ENCODE assay signal across 17 cellular contexts in genomic region chr9:127667906-127668305, GRCh38. TPM values are rescaled to one million over a fixed set of nuclear protein-coding genes. Genes with fewer than 3 reads are reported as not detected.
DNase-seq lines count a peak whose midpoint lies in the region; ATAC-seq and TF ChIP-seq lines count a peak whose summit lies in the region.
"Had no signal": no experiment of that assay in that cellular context is flagged by ENCODE, and none has a peak within 500 bp of the region (broad histone marks: within the 10 kb centered on the region; RNA-seq: fewer than 3 reads in every experiment).

No MANE protein-coding gene starts in this region.

- intact Hi-C loops in IMR-90 (cut with micrococcal nuclease): loop anchor here (5.0 kb wide), 1 partner anchor 51 kb away; no protein-coding TSS in a partner anchor

- DNase-seq in IMR-90 (no peak), adipocyte (ENCODE audit: low read depth) (no peak), tibial nerve (ENCODE audit: low spot score in 2 of 2) (no peak), cerebellar cortex (ENCODE audit: low spot score) (no peak), SIG-M5 (lab: John Stamatoyannopoulos, UW) (no peak)
- DNase-seq: ACHN; CD4-positive, CD25-positive, alpha-beta regulatory T cell; DMS79; GOT3 had no signal

- H3K36me3 ChIP-seq in IMR-90 (ENCODE audit: control insufficient read depth, insufficient read depth, low read length) (peaks cover 39% of the 10 kb centered on the region), adipocyte (ENCODE audit: control insufficient read depth, insufficient read depth, low read length, severe bottlenecking) (peaks cover 65% of the 10 kb centered on the region), tibial nerve (peaks cover 2 to 84% (median 6%) of the 10 kb centered on the region in 3 donors)

- no peak overlapping the region for H3K23ac ChIP-seq in IMR-90 (ENCODE audit: low read depth, low read length)

- H3K4me3 Mint-ChIP-seq in nephron: no peak overlapping the region
- H3K4me3 Mint-ChIP-seq: CD4-positive, CD25-positive, alpha-beta regulatory T cell had no signal

- H4K91ac ChIP-seq in IMR-90 (ENCODE audit: insufficient read depth, low read depth, low read length): no peak overlapping the region

- no peak overlapping the region for H3K56ac ChIP-seq in IMR-90 (ENCODE audit: extremely low read depth, insufficient read depth, low read length)

- peaks cover 4% of the 10 kb centered on the region; the same call in 1 of the 2 replicates for H3K9me1 ChIP-seq in IMR-90 (ENCODE audit: insufficient read depth, low read length)

- H3K79me1 ChIP-seq in IMR-90 (ENCODE audit: low read depth in 1 of 2, low read length in 2 of 2): no peaks in the 10 kb centered on the region

- H3K9me3 ChIP-seq in IMR-90 (ENCODE audit: control insufficient read depth, insufficient read depth, low read length): no peaks in the 10 kb centered on the region
- no peaks in the 10 kb centered on the region for H3K9me3 ChIP-seq in adipocyte (ENCODE audit: control insufficient read depth, low read length)
- no peaks in the 10 kb centered on the region for H3K9me3 ChIP-seq in tibial nerve
- H3K9me3 ChIP-seq: BLaER1 treated with 17β-estradiol and CSF1 and Interleukin-3, amounts not matched to agents 10 nM and 100 nM; HAP-1 had no signal

- peak overlapping the region; percentile 26 to 45 (median 31) for H3K27ac Mint-ChIP-seq in nephron
- H3K27ac Mint-ChIP-seq: CD4-positive, CD25-positive, alpha-beta regulatory T cell had no signal

- H2BK5ac ChIP-seq in IMR-90 (ENCODE audit: low read depth, low read length, poor library complexity, severe bottlenecking): no peak overlapping the region

- H3K9me3 Mint-ChIP-seq in nephron: no peaks in the 10 kb centered on the region
- H3K9me3 Mint-ChIP-seq: CD4-positive, CD25-positive, alpha-beta regulatory T cell had no signal

- in situ Hi-C loops in IMR-90 (cut with MboI; ENCODE audit: low sequenced_read_pairs): no loop called here

- no peak overlapping the region for H2AFZ ChIP-seq in IMR-90 (replicated peaks; ENCODE audit: low read length, poor library complexity)

- peaks cover 41% of the 10 kb centered on the region for H3K36me3 Mint-ChIP-seq in nephron (ENCODE audit: low read depth)

- H3K4me2 ChIP-seq in IMR-90 (ENCODE audit: low read depth, low read length): no peak overlapping the region; the same call in 1 of the 2 replicates
- H3K4me2 ChIP-seq: BLaER1 treated with 17β-estradiol and CSF1 and Interleukin-3, amounts not matched to agents 10 nM and 100 nM had no signal

- no peak overlapping the region for H2AK5ac ChIP-seq in IMR-90 (ENCODE audit: low read depth, low read length)

- H3K4me3 ChIP-seq in IMR-90 (ENCODE audit: insufficient read depth, low read depth, low read length) (no peak overlapping the region), adipocyte (ENCODE audit: low read length) (no peak overlapping the region), tibial nerve (no peak overlapping the region)
- H3K4me3 ChIP-seq: BLaER1 treated with 17β-estradiol and CSF1 and Interleukin-3, amounts not matched to agents 10 nM and 100 nM; GM12878; HAP-1 had no signal

- H3K27me3 ChIP-seq in IMR-90 (ENCODE audit: control insufficient read depth, insufficient read depth, low read length) (no peaks in the 10 kb centered on the region), adipocyte (replicated peaks; ENCODE audit: control insufficient read depth, insufficient read depth, low read length) (no peaks in the 10 kb centered on the region), tibial nerve (no peaks in the 10 kb centered on the region)
- H3K27me3 ChIP-seq: BLaER1 treated with 17β-estradiol and CSF1 and Interleukin-3, amounts not matched to agents 10 nM and 100 nM had no signal

- no peak for TF ChIP-seq CTCF in IMR-90 (conservative IDR thresholded peaks at IDR 0.05; ENCODE audit: low read depth, low read length)
- TF ChIP-seq CTCF in nephron (IDR thresholded peaks at IDR 0.05; ENCODE audit: unreplicated experiment in 3 of 3): no peak
- TF ChIP-seq CTCF in tibial nerve (IDR thresholded peaks at IDR 0.05): no peak

- peaks cover 7% of the 10 kb centered on the region; the same call in 1 of the 2 replicates for H3K4me1 ChIP-seq in IMR-90 (ENCODE audit: control insufficient read depth, insufficient read depth, low read length)
- peaks cover 29% of the 10 kb centered on the region for H3K4me1 ChIP-seq in adipocyte (ENCODE audit: control insufficient read depth, insufficient read depth, low read length)
- peaks cover 0 to 42% (median 10%) of the 10 kb centered on the region in 4 donors for H3K4me1 ChIP-seq in tibial nerve
- H3K4me1 ChIP-seq: BLaER1 treated with 17β-estradiol and CSF1 and Interleukin-3, amounts not matched to agents 10 nM and 100 nM; HAP-1 had no signal

- H4K5ac ChIP-seq in IMR-90 (ENCODE audit: low read depth, low read length): no peak overlapping the region; the same call in 1 of the 2 replicates

- no peak overlapping the region for H2AK9ac ChIP-seq in IMR-90 (replicated peaks; ENCODE audit: low read depth, low read length, poor library complexity)

- dilution Hi-C loops in IMR-90 (cut with HindIII; ENCODE audit: low sequenced_read_pairs, unreplicated experiment): no loop called here

- CTCF ChIA-PET in IMR-90 (lab: Yijun Ruan, JAX): interaction anchor here (1.0 to 1.6 kb wide), 2 partner anchors 8 to 13 kb away, joined by 3 read pairs; no protein-coding TSS in a partner anchor

- no peak overlapping the region for H2BK15ac ChIP-seq in IMR-90 (ENCODE audit: low read depth, low read length)

- no peaks in the 10 kb centered on the region for H4K20me1 ChIP-seq in IMR-90 (ENCODE audit: insufficient read depth, low read length)

- no peak overlapping the region for H4K8ac ChIP-seq in IMR-90 (ENCODE audit: low read depth in 2 of 2, low read length in 2 of 2)

- H3K4me1 Mint-ChIP-seq in nephron: peaks cover 32% of the 10 kb centered on the region
- H3K4me1 Mint-ChIP-seq: CD4-positive, CD25-positive, alpha-beta regulatory T cell had no signal

- TF ChIP-seq POLR2A in IMR-90 (IDR thresholded peaks at IDR 0.05; ENCODE audit: low read depth, low read length) (no peak), tibial nerve (IDR thresholded peaks at IDR 0.05) (no peak)

- H3K27ac ChIP-seq in IMR-90 (ENCODE audit: insufficient read depth, low read length): peak overlapping the region; percentile 24; the same call in 1 of the 2 replicates
- peak overlapping the region in 3 of 4 donors; percentile 47 to 81 (median 76) for H3K27ac ChIP-seq in tibial nerve
- H3K27ac ChIP-seq: BLaER1 treated with 17β-estradiol and CSF1 and Interleukin-3, amounts not matched to agents 10 nM and 100 nM had no signal

- no peak overlapping the region; the same call in 1 of the 2 replicates for H3K18ac ChIP-seq in IMR-90 (ENCODE audit: low read depth, low read length)

- WGBS in IMR-90 (ENCODE audit: extremely low coverage in 2 of 2, insufficient read length in 1 of 2), 2 experiments: 90% methylated on average over 9 of the region's 18 CpGs; no CpG with 5 or more reads in 1 of the 2 experiments
- WGBS in tibial nerve, 2 donors: 86 to 91% methylated on average over 17 to 18 of the region's 18 CpGs

- ATAC-seq in IMR-90 (ENCODE audit: low read depth) (no peak; the same call in 1 of the 2 replicates), HG02571 (IDR thresholded peaks at IDR 0.05; ENCODE audit: unreplicated experiment) (no peak)
- ATAC-seq: GM12878 had no signal

- TF ChIP-seq EP300 in tibial nerve (IDR thresholded peaks at IDR 0.05): no peak

- POLR2A ChIA-PET in IMR-90 (lab: Charles Lee; ENCODE audit: unreplicated experiment): no interaction called here

- TF ChIP-seq RAD21 in IMR-90 (IDR thresholded peaks at IDR 0.05; ENCODE audit: low read length): no peak

- no peak overlapping the region for H3K14ac ChIP-seq in IMR-90 (replicated peaks; ENCODE audit: low read depth, low read length)

- H3K4ac ChIP-seq in IMR-90 (ENCODE audit: low read depth, low read length): no peak overlapping the region

- no peak overlapping the region for H2BK20ac ChIP-seq in IMR-90 (ENCODE audit: low read depth, low read length)

- H3K9ac ChIP-seq in IMR-90 (ENCODE audit: low read depth, low read length): no peak overlapping the region
- peak overlapping the region; percentile 63 for H3K9ac ChIP-seq in adipocyte (ENCODE audit: low read length)
- H3K9ac ChIP-seq: BLaER1 treated with 17β-estradiol and CSF1 and Interleukin-3, amounts not matched to agents 10 nM and 100 nM had no signal

- H3K27me3 Mint-ChIP-seq in nephron (ENCODE audit: low read depth): no peaks in the 10 kb centered on the region

- H2BK120ac ChIP-seq in IMR-90 (ENCODE audit: low read depth, low read length): no peak overlapping the region

- no TSS peak for BruUV-seq in IMR-90 (replicated peaks; lab: Mats Ljungman, UMichigan)

TF ChIP-seq in IMR-90, 13 proteins besides CTCF, POLR2A, EP300 and RAD21 (continues in another document):
- TF ChIP-seq MXI1 (IDR thresholded peaks at IDR 0.05; ENCODE audit: borderline replicate concordance, low read depth, low read length): no peak
- no peak for TF ChIP-seq CEBPB (IDR thresholded peaks at IDR 0.05; ENCODE audit: low read depth, low read length)

RNA-seq across cellular contexts. Expression of gene CFAP157, which starts 38.9 kb away (rescaled TPM):
- not detected in 2 replicates for total RNA-seq in IMR-90 (2012; rRNA removed)
- polyA plus RNA-seq in IMR-90 (2012; rRNA removed): 0.04 TPM in 1 of 2 replicates, not detected in the other
- polyA plus RNA-seq in IMR-90 (2012; cell fraction: cytosol; rRNA removed): not detected in 2 replicates
- 0.34 and 0.41 TPM in 2 replicates for polyA plus RNA-seq in IMR-90 (2012; cell fraction: nucleus; rRNA removed; ENCODE audit: low replicate concordance)
- total RNA-seq in tibial nerve: 1 to 10 TPM in 1 of 4 donors, under 1 TPM in 1, not detected in 2; 0.90 to 1.2 TPM
- total RNA-seq: A172; CD4-positive, CD25-positive, alpha-beta regulatory T cell; G401; GM12878; HT1080 had no signal

RNA-seq across cellular contexts. Expression of gene PTRH1, which starts 47.6 kb away (rescaled TPM):
- total RNA-seq in IMR-90 (2012; rRNA removed) (5.4 and 8.3 TPM in 2 replicates), tibial nerve (10 to 100 TPM in 3 of 4 donors, 1 to 10 TPM in 1; 8.4 to 46.7 (median 23.7) TPM)
- 14.8 and 16.3 TPM in 2 replicates for polyA plus RNA-seq in IMR-90 (2012; rRNA removed)
- polyA plus RNA-seq in IMR-90 (2012; cell fraction: cytosol; rRNA removed): 34.6 and 35.1 TPM in 2 replicates
- 8.9 and 24.0 TPM in 2 replicates for polyA plus RNA-seq in IMR-90 (2012; cell fraction: nucleus; rRNA removed; ENCODE audit: low replicate concordance)

RNA-seq across cellular contexts. Expression of gene TTC16, which starts 48.0 kb away (rescaled TPM):
- total RNA-seq in IMR-90 (2012; rRNA removed) (not detected in 2 replicates), tibial nerve (under 1 TPM in 1 of 4 donors, not detected in 3; 0.30 TPM)
- 0.02 and 0.03 TPM in 2 replicates for polyA plus RNA-seq in IMR-90 (2012; rRNA removed)
- 0.03 TPM in 1 of 2 replicates, not detected in the other for polyA plus RNA-seq in IMR-90 (2012; cell fraction: cytosol; rRNA removed)
- 0.08 and 0.11 TPM in 2 replicates for polyA plus RNA-seq in IMR-90 (2012; cell fraction: nucleus; rRNA removed; ENCODE audit: low replicate concordance)
- total RNA-seq: G401, GM12878, HT1080 had no signal

RNA-seq across cellular contexts. Expression of gene STXBP1, which starts 55.8 kb away (rescaled TPM):
- total RNA-seq in IMR-90 (2012; rRNA removed) (15.8 and 18.9 TPM in 2 replicates), tibial nerve (100 to 1,000 TPM in 3 of 4 donors, 10 to 100 TPM in 1; 96.3 to 142 (median 105) TPM)
- polyA plus RNA-seq in IMR-90 (2012; rRNA removed): 21.7 and 22.6 TPM in 2 replicates
- polyA plus RNA-seq in IMR-90 (2012; cell fraction: cytosol; rRNA removed): 17.5 and 24.5 TPM in 2 replicates
- 26.3 and 44.5 TPM in 2 replicates for polyA plus RNA-seq in IMR-90 (2012; cell fraction: nucleus; rRNA removed; ENCODE audit: low replicate concordance)
